ENCODE assay signal across 8 cellular contexts in genomic region chr17:18314059-18314730, GRCh38. TPM values are rescaled to one million over a fixed set of nuclear protein-coding genes. Genes with fewer than 3 reads are reported as not detected.
A peak's percentile ranks its signal among the peaks of the same experiment; 100 is the strongest.
DNase-seq lines count a peak whose midpoint lies in the region; ATAC-seq and TF ChIP-seq lines count a peak whose summit lies in the region.

No MANE protein-coding gene starts in this region.

- H3K4me3 Mint-ChIP-seq in Calu3 (ENCODE audit: low read depth, unreplicated experiment): peak overlapping the region; percentile 92

- H3K4me3 ChIP-seq in PC-3 (ENCODE audit: low read length): peak overlapping the region; percentile 97
- peak overlapping the region; percentile 97 for H3K4me3 ChIP-seq in duodenal mucosa (ENCODE audit: low read depth in 1 of 2, low read length in 2 of 2)
- peak overlapping the region; percentile 89 to 95 for H3K4me3 ChIP-seq in mucosa of rectum (ENCODE audit: low read length in 2 of 2)

- H3K36me3 Mint-ChIP-seq in Calu3 (ENCODE audit: insufficient read depth, unreplicated experiment): peaks cover 34% of the 10 kb centered on the region

- no peak for DNase-seq in Calu3
- DNase-seq in PC-3: peak; percentile 30
- no peak for DNase-seq in SIG-M5 treated with dmso at 0.1 percent for 504 hours (lab: John Stamatoyannopoulos, UW; ENCODE audit: unreplicated experiment)
- no peak for DNase-seq in NCI-H1092 treated with DMSO at 0.1 percent for 48 hours (lab: John Stamatoyannopoulos, UW)

- peak; percentile 24 for ATAC-seq in GM21825 (IDR thresholded peaks at IDR 0.05; ENCODE audit: unreplicated experiment)
- ATAC-seq in PC-3: no peak; the same call in 1 of the 2 replicates
- no peak for ATAC-seq in HG02571 (IDR thresholded peaks at IDR 0.05; ENCODE audit: unreplicated experiment)

- CTCF ChIA-PET in Calu3 (lab: Charles Lee) (interaction anchor here (0.7 to 0.9 kb wide), 2 partner anchors 48 to 131 kb away, joined by 3 to 4 read pairs; partner anchors contain the start of gene ALKBH5), PC-3 (lab: Charles Lee) (interaction anchor here (0.5 kb wide), 1 partner anchor 500 kb away, joined by 5 read pairs; no protein-coding TSS in a partner anchor)

- no peaks in the 10 kb centered on the region for H3K9me2 ChIP-seq in PC-3 (replicated peaks; ENCODE audit: low read length)

- H3K4me1 ChIP-seq in PC-3 (ENCODE audit: insufficient read depth, low read length): peaks cover 55% of the 10 kb centered on the region
- H3K4me1 ChIP-seq in duodenal mucosa (ENCODE audit: control insufficient read depth in 1 of 2, insufficient read depth in 2 of 2, low read length in 2 of 2): peaks cover 45 to 54% of the 10 kb centered on the region in 2 donors
- H3K4me1 ChIP-seq in mucosa of rectum (ENCODE audit: control insufficient read depth in 2 of 2, insufficient read depth in 2 of 2, low read length in 2 of 2): peaks cover 45 to 46% of the 10 kb centered on the region in 2 donors

- no peaks in the 10 kb centered on the region for H3K9me3 Mint-ChIP-seq in Calu3 (ENCODE audit: low read depth, unreplicated experiment)

- TF ChIP-seq CTCF in Calu3 (IDR thresholded peaks at IDR 0.05; ENCODE audit: unreplicated experiment): no peak
- TF ChIP-seq CTCF in PC-3 (conservative IDR thresholded peaks at IDR 0.05; ENCODE audit: low read depth, low read length): no peak

- H3K27ac Mint-ChIP-seq in Calu3 (ENCODE audit: unreplicated experiment): peak overlapping the region; percentile 64

- peaks cover 10% of the 10 kb centered on the region for H3K4me1 Mint-ChIP-seq in Calu3 (ENCODE audit: low read depth, unreplicated experiment)

- peak overlapping the region; percentile 96 for H3K4me2 ChIP-seq in PC-3 (ENCODE audit: low read length)

- no TSS peak for BruUV-seq in Calu3 (replicated peaks; lab: Mats Ljungman, UMichigan)
- BruUV-seq in PC-3 (replicated peaks; lab: Mats Ljungman, UMichigan): TSS peak; percentile 47

- peak overlapping the region; percentile 90 for H2AFZ ChIP-seq in PC-3 (ENCODE audit: low read length)

- no peaks in the 10 kb centered on the region for H3F3A ChIP-seq in PC-3 (ENCODE audit: low read length, unreplicated experiment)

- peaks cover 8% of the 10 kb centered on the region; the same call in 1 of the 2 replicates for H4K20me1 ChIP-seq in PC-3 (ENCODE audit: low read length)

- intact Hi-C loops in Calu3 (cut with micrococcal nuclease; ENCODE audit: unreplicated experiment) (no loop called here), PC-3 (cut with micrococcal nuclease) (no loop called here)

- H3K9ac ChIP-seq in PC-3 (ENCODE audit: low read length) (peak overlapping the region; percentile 92), duodenal mucosa (ENCODE audit: low read depth in 1 of 2, low read length in 2 of 2) (peak overlapping the region; percentile 84 to 93), mucosa of rectum (ENCODE audit: low read depth in 1 of 2, low read length in 2 of 2) (peak overlapping the region; percentile 79 to 83)

- H3K27me3 Mint-ChIP-seq in Calu3 (ENCODE audit: unreplicated experiment): no peaks in the 10 kb centered on the region

- H3K27me3 ChIP-seq in PC-3 (ENCODE audit: low read length) (no peaks in the 10 kb centered on the region), duodenal mucosa (ENCODE audit: control insufficient read depth in 1 of 2, insufficient read depth in 2 of 2, low read length in 2 of 2) (no peaks in the 10 kb centered on the region), mucosa of rectum (ENCODE audit: control insufficient read depth in 2 of 2, insufficient read depth in 2 of 2, low read length in 2 of 2) (no peaks in the 10 kb centered on the region)

- H3K27ac ChIP-seq in PC-3 (ENCODE audit: low read length) (peak overlapping the region; percentile 81), duodenal mucosa (ENCODE audit: low read depth, low read length) (peak overlapping the region; percentile 87), mucosa of rectum (ENCODE audit: low read depth in 2 of 2, low read length in 2 of 2) (peak overlapping the region; percentile 88 to 91)

- H3K9me3 ChIP-seq in PC-3 (ENCODE audit: low read length) (no peaks in the 10 kb centered on the region), duodenal mucosa (ENCODE audit: control insufficient read depth in 1 of 2, low read length in 2 of 2) (no peaks in the 10 kb centered on the region), mucosa of rectum (ENCODE audit: control insufficient read depth in 2 of 2, low read length in 2 of 2) (no peaks in the 10 kb centered on the region)

- peaks cover 87% of the 10 kb centered on the region for H3K79me2 ChIP-seq in PC-3 (ENCODE audit: low read length)

- POLR2A ChIA-PET in PC-3 (lab: Charles Lee; ENCODE audit: unreplicated experiment): interaction anchor here (0.6 kb wide), 1 partner anchor 10 kb away, joined by 3 read pairs; no protein-coding TSS in a partner anchor

- H3K36me3 ChIP-seq in PC-3 (ENCODE audit: low read depth, low read length) (peaks cover 26% of the 10 kb centered on the region; the same call in 1 of the 2 replicates), duodenal mucosa (ENCODE audit: control insufficient read depth in 1 of 2, insufficient read depth in 2 of 2, low read length in 2 of 2) (peaks cover 0 to 16% of the 10 kb centered on the region in 2 donors), mucosa of rectum (ENCODE audit: control insufficient read depth in 2 of 2, insufficient read depth in 2 of 2, low read length in 2 of 2) (peaks cover 17 to 20% of the 10 kb centered on the region in 2 donors)

RNA-seq across cellular contexts. Expression of gene TOP3A, which starts 0.6 kb away (rescaled TPM):
- total RNA-seq in Calu3 (2022) (39.7 and 40.2 TPM in 2 replicates), PC-3 (2014; rRNA removed) (44.7 and 46.8 TPM in 2 replicates)

RNA-seq across cellular contexts. Expression of gene SMCR8, which starts 0.9 kb away (rescaled TPM):
- total RNA-seq in Calu3 (2022) (20.4 and 24.5 TPM in 2 replicates), PC-3 (2014; rRNA removed) (20.4 and 22.7 TPM in 2 replicates)

RNA-seq across cellular contexts. Expression of gene SHMT1, which starts 49.2 kb away (rescaled TPM):
- total RNA-seq in Calu3 (2022) (52.3 and 55.7 TPM in 2 replicates), PC-3 (2014; rRNA removed) (60.6 and 61.5 TPM in 2 replicates)

RNA-seq across cellular contexts. Expression of gene MIEF2, which starts 53.7 kb away (rescaled TPM):
- 13.3 and 14.7 TPM in 2 replicates for total RNA-seq in Calu3 (2022)
- total RNA-seq in PC-3 (2014; rRNA removed): 16.6 and 17.5 TPM in 2 replicates

RNA-seq across cellular contexts. Expression of gene FLII, which starts 55.7 kb away (rescaled TPM):
- 281 and 298 TPM in 2 replicates for total RNA-seq in Calu3 (2022)
- 537 and 742 TPM in 2 replicates for total RNA-seq in PC-3 (2014; rRNA removed)
